ENCODE assay signal across 1 cellular context in the genomic region with DNA sequence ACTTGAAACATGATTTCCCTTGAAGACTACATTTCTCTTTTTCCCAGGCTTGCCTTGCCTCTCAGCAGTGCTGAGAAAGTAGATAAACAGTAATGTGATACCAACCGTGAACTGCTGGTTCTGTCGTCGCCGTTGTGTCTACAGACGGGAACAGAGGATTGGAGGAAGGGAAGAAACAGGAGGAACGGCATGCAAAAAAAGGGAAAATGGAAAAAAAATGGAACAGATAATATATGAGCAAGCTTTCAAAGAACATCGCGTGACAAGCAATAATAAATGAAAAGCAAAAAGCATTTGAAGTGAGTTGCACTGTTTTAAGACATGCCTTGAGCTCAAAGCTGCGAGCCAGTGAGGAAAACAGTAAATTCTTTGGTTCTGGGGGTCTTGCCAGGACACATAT.
TF ChIP-seq lines count a peak whose summit lies in the region.

No MANE protein-coding gene starts in this region.

TF ChIP-seq in HEK293, 187 proteins besides CTCF, POLR2A, EP300 and RAD21 (continued from another document):
- TF ChIP-seq TRIM28 (IDR thresholded peaks at IDR 0.05; ENCODE audit: borderline replicate concordance, low read length) (peak; percentile 95), TCF7L2 (IDR thresholded peaks at IDR 0.05; ENCODE audit: borderline replicate concordance, low read depth, low read length) (peak; percentile 80), ZBTB17 (tag by site-specific recombination; IDR thresholded peaks at IDR 0.05) (peak; percentile 58; the same call in 1 of the 2 replicates), OVOL3 (tag by site-specific recombination; IDR thresholded peaks at IDR 0.05) (no peak)
- TF ChIP-seq, protein P1, sequence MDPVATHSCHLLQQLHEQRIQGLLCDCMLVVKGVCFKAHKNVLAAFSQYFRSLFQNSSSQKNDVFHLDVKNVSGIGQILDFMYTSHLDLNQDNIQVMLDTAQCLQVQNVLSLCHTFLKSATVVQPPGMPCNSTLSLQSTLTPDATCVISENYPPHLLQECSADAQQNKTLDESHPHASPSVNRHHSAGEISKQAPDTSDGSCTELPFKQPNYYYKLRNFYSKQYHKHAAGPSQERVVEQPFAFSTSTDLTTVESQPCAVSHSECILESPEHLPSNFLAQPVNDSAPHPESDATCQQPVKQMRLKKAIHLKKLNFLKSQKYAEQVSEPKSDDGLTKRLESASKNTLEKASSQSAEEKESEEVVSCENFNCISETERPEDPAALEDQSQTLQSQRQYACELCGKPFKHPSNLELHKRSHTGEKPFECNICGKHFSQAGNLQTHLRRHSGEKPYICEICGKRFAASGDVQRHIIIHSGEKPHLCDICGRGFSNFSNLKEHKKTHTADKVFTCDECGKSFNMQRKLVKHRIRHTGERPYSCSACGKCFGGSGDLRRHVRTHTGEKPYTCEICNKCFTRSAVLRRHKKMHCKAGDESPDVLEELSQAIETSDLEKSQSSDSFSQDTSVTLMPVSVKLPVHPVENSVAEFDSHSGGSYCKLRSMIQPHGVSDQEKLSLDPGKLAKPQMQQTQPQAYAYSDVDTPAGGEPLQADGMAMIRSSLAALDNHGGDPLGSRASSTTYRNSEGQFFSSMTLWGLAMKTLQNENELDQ (tag by site-specific recombination; IDR thresholded peaks at IDR 0.05; ENCODE audit: low read depth), result no peak
TF ChIP-seq in HEK293: peak in this region for 10.
